11 cellular contexts compared by ENCODE assay signal in the genomic region with DNA sequence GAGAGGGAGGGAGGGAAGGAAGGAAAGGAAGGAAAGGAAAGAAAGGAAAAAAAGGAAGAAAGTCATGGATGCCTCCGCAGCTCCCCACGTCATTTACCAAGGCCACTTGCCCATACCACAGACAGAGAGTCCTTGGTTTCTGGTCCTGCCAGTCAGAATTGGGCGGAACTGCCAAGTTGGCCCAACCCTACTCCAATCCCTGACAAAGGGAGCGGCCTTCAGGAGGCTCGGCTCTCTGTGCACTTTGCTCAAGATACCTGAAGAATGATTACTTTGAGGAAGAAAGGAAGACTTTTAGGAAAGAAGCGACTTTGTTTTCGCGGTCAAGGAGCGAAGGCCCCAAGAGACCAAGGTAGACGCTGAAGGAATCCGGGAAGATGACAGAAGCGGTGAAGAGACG. TPM values are rescaled to one million over a fixed set of nuclear protein-coding genes. Genes with fewer than 3 reads are reported as not detected.
DNase-seq lines count a peak whose midpoint lies in the region; ATAC-seq, FAIRE-seq and TF ChIP-seq lines count a peak whose summit lies in the region.
"Had no signal": no experiment of that assay in that cellular context is flagged by ENCODE, and none has a peak within 500 bp of the region (broad histone marks: within the 10 kb centered on the region; RNA-seq: fewer than 3 reads in every experiment).

No MANE protein-coding gene starts in this region.

- no TSS peak for BruUV-seq in PC-3 (replicated peaks; lab: Mats Ljungman, UMichigan)
- no TSS peak for BruUV-seq in OCI-LY7 (replicated peaks; lab: Mats Ljungman, UMichigan)

- no peak for TF ChIP-seq POLR2A in A549 (IDR thresholded peaks at IDR 0.05; ENCODE audit: low read length)

- peaks cover 8% of the 10 kb centered on the region; the same call in 2 of the 3 replicates for H3K4me1 ChIP-seq in A549
- H3K4me1 ChIP-seq in cardiac muscle cell (ENCODE audit: low read depth) = peaks cover 4% of the 10 kb centered on the region
- H3K4me1 ChIP-seq in neuron (ENCODE audit: insufficient read depth, low read length) = peaks cover 9% of the 10 kb centered on the region
- H3K4me1 ChIP-seq in PC-3 (ENCODE audit: insufficient read depth, low read length) = no peaks in the 10 kb centered on the region
- no peaks in the 10 kb centered on the region for H3K4me1 ChIP-seq in OCI-LY7 (ENCODE audit: insufficient read depth, low read length, poor library complexity, severe bottlenecking)

- intact Hi-C loops in PC-3 (cut with micrococcal nuclease) (no loop called here), OCI-LY7 (cut with micrococcal nuclease; ENCODE audit: unreplicated experiment) (no loop called here)

- no peak for TF ChIP-seq RAD21 in A549 (conservative IDR thresholded peaks at IDR 0.05 in 1 of 2, IDR thresholded peaks at IDR 0.05 in 1 of 2)

- no peaks in the 10 kb centered on the region for H4K20me1 ChIP-seq in PC-3 (ENCODE audit: low read length)
- H4K20me1 ChIP-seq in OCI-LY7 (ENCODE audit: insufficient read depth, low read length) = no peaks in the 10 kb centered on the region

- no peaks in the 10 kb centered on the region for H3K36me3 ChIP-seq in cardiac muscle cell
- no peaks in the 10 kb centered on the region for H3K36me3 ChIP-seq in neuron (ENCODE audit: insufficient read depth, low read length)
- no peaks in the 10 kb centered on the region for H3K36me3 ChIP-seq in PC-3 (ENCODE audit: low read depth, low read length)
- H3K36me3 ChIP-seq in OCI-LY7 (ENCODE audit: insufficient read depth, low read length) = no peaks in the 10 kb centered on the region

- no peaks in the 10 kb centered on the region for H3F3A ChIP-seq in PC-3 (ENCODE audit: low read length, unreplicated experiment)

- peaks cover 0 to 18% of the 10 kb centered on the region in 2 donors for H3K27me3 Mint-ChIP-seq in T-cell

- H3K27me3 ChIP-seq in cardiac muscle cell = no peaks in the 10 kb centered on the region
- H3K27me3 ChIP-seq in neuron (ENCODE audit: insufficient read depth, low read length) = peaks cover 3% of the 10 kb centered on the region
- H3K27me3 ChIP-seq in PC-3 (ENCODE audit: low read length) = peaks cover 17% of the 10 kb centered on the region

- H3K9me3 Mint-ChIP-seq in T-cell = no peaks in the 10 kb centered on the region

- 73% methylated on average over 13 of the region's 13 CpGs for WGBS in A549 (ENCODE audit: missing lambda C conversion rate)

- H3K9ac ChIP-seq in PC-3 (ENCODE audit: low read length) = no peak overlapping the region
- H3K9ac ChIP-seq: KMS-11 had no signal

- peak in 1 of 2 experiments; percentile 54 for DNase-seq in A549 (ENCODE audit: low read depth in 1 of 2, low spot score in 1 of 2)
- DNase-seq in T-cell = no peak
- DNase-seq in cardiac muscle cell (ENCODE audit: low read depth in 1 of 2, low spot score in 1 of 2) = no peak
- no peak for DNase-seq in PC-3
- no peak for DNase-seq in OCI-LY7 (ENCODE audit: low spot score)

- peaks cover 15 to 29% (median 19%) of the 10 kb centered on the region in 3 donors for H3K4me1 Mint-ChIP-seq in T-cell

- H3K9me2 ChIP-seq in PC-3 (replicated peaks; ENCODE audit: low read length) (no peaks in the 10 kb centered on the region; the same call in 1 of the 2 replicates), OCI-LY7 (ENCODE audit: insufficient read depth, low read length) (no peaks in the 10 kb centered on the region)

- POLR2A ChIA-PET in A549 (lab: Yijun Ruan, JAX) (interaction anchor here (1.6 kb wide), 1 partner anchor 15 kb away, joined by 4 read pairs; no protein-coding TSS in a partner anchor), T-cell (lab: Charles Lee) (interaction anchor here in 1 of 2 donors (0.6 kb wide), 1 partner anchor 186 kb away, joined by 4 read pairs; no protein-coding TSS in a partner anchor), PC-3 (lab: Charles Lee; ENCODE audit: unreplicated experiment) (no interaction called here), OCI-LY7 (lab: Charles Lee) (no interaction called here)

- peak overlapping the region; percentile 76 for H3K4me2 ChIP-seq in A549
- H3K4me2 ChIP-seq in PC-3 (ENCODE audit: low read length) = no peak overlapping the region
- H3K4me2 ChIP-seq in OCI-LY7 (ENCODE audit: low read length) = no peak overlapping the region
- H3K4me2 ChIP-seq: KMS-11 had no signal

- H3K27ac ChIP-seq in A549 (peak overlapping the region; percentile 47 to 79; a peak in 4 of 6 replicates), cardiac muscle cell (no peak overlapping the region), PC-3 (ENCODE audit: low read length) (no peak overlapping the region), OCI-LY7 (ENCODE audit: low read depth, low read length, poor library complexity, severe bottlenecking) (no peak overlapping the region)
- H3K27ac ChIP-seq: KMS-11 had no signal

- H3K4me3 ChIP-seq in A549 (peak overlapping the region; percentile 42), cardiac muscle cell (peak overlapping the region; percentile 11), neuron (ENCODE audit: low read length) (peak overlapping the region; percentile 11), PC-3 (ENCODE audit: low read length) (no peak overlapping the region), OCI-LY7 (ENCODE audit: low read depth, low read length, poor library complexity, severe bottlenecking) (no peak overlapping the region)

- CTCF ChIA-PET in A549 (lab: Yijun Ruan, JAX) = interaction anchor here (1.3 to 4.4 kb wide), 2 partner anchors 29 to 100 kb away, joined by 3 to 18 read pairs; no protein-coding TSS in a partner anchor
- CTCF ChIA-PET in T-cell (lab: Charles Lee) = no interaction called here
- CTCF ChIA-PET in PC-3 (lab: Charles Lee) = no interaction called here
- CTCF ChIA-PET in OCI-LY7 (lab: Charles Lee; ENCODE audit: unreplicated experiment) = no interaction called here

- H3K9me3 ChIP-seq in A549 (no peaks in the 10 kb centered on the region), cardiac muscle cell (ENCODE audit: low read depth) (no peaks in the 10 kb centered on the region), neuron (ENCODE audit: low read length) (no peaks in the 10 kb centered on the region), PC-3 (ENCODE audit: low read length) (no peaks in the 10 kb centered on the region), OCI-LY7 (ENCODE audit: low read length) (no peaks in the 10 kb centered on the region)

- H2AFZ ChIP-seq in neuron (ENCODE audit: low read depth, low read length) (no peak overlapping the region), PC-3 (ENCODE audit: low read length) (no peak overlapping the region), OCI-LY7 (ENCODE audit: low read length) (no peak overlapping the region)

- H3K4me3 Mint-ChIP-seq in T-cell = peak overlapping the region in 2 of 3 donors; percentile 21 to 57

- no peak for FAIRE-seq in A549 (lab: Jason Lieb, UNC)
- FAIRE-seq: D721Med had no signal

- ATAC-seq in A549 (peak; percentile 65 to 78; a peak in 5 of 6 replicates), T-cell (replicated peaks in 1 of 4) (peak in 1 of 4 experiments; percentile 2), PC-3 (no peak), HG03139 (IDR thresholded peaks at IDR 0.05; ENCODE audit: unreplicated experiment) (no peak), HG02870 (IDR thresholded peaks at IDR 0.05; ENCODE audit: unreplicated experiment) (no peak)

- TF ChIP-seq CTCF in A549 (IDR thresholded peaks at IDR 0.05) (no peak), cardiac muscle cell (IDR thresholded peaks at IDR 0.05; ENCODE audit: low read depth, low read length) (no peak), PC-3 (conservative IDR thresholded peaks at IDR 0.05; ENCODE audit: low read depth, low read length) (no peak), OCI-LY7 (conservative IDR thresholded peaks at IDR 0.05; ENCODE audit: low read length) (no peak)

- H3K27ac Mint-ChIP-seq in T-cell = no peak overlapping the region

- H3K36me3 Mint-ChIP-seq in T-cell = no peaks in the 10 kb centered on the region

- no peak for TF ChIP-seq EP300 in A549 (IDR thresholded peaks at IDR 0.05)

- H3K79me2 ChIP-seq in PC-3 (ENCODE audit: low read length) (no peaks in the 10 kb centered on the region), OCI-LY7 (ENCODE audit: insufficient read depth, low read depth, low read length) (no peaks in the 10 kb centered on the region)

TF ChIP-seq in A549, 52 proteins besides CTCF, POLR2A, EP300 and RAD21 (continues in another document):
- TF ChIP-seq ZFP36 (IDR thresholded peaks at IDR 0.05; ENCODE audit: borderline replicate concordance, partially characterized antibody) = no peak
- TF ChIP-seq RFX5 (IDR thresholded peaks at IDR 0.05) = no peak
- no peak for TF ChIP-seq CHD2 (IDR thresholded peaks at IDR 0.05; ENCODE audit: low read length, partially characterized antibody)
- TF ChIP-seq HOXB13 (CRISPR knock-in tag; IDR thresholded peaks at IDR 0.05; ENCODE audit: low read depth) = no peak
- no peak for TF ChIP-seq HOXB5 (CRISPR knock-in tag; IDR thresholded peaks at IDR 0.05)
- no peak for TF ChIP-seq MAZ (IDR thresholded peaks at IDR 0.05; ENCODE audit: borderline replicate concordance, low read depth, low read length)
- TF ChIP-seq BHLHE40 (IDR thresholded peaks at IDR 0.05; ENCODE audit: low read depth, low read length) = no peak
- no peak for TF ChIP-seq NPAS2 (CRISPR knock-in tag; IDR thresholded peaks at IDR 0.05; ENCODE audit: borderline replicate concordance)
- no peak for TF ChIP-seq SMC3 (IDR thresholded peaks at IDR 0.05)
- TF ChIP-seq RARB (CRISPR knock-in tag; IDR thresholded peaks at IDR 0.05) = no peak
- TF ChIP-seq EHF (CRISPR knock-in tag; IDR thresholded peaks at IDR 0.05) = no peak

RNA-seq across cellular contexts. Expression of a gene that starts 49.1 kb away (rescaled TPM):
- polyA plus RNA-seq in A549 (2011; rRNA removed) = not detected in 2 replicates
- not detected in 2 replicates for polyA plus RNA-seq in A549 (2012; cell fraction: cytosol; rRNA removed)
- polyA plus RNA-seq in A549 (2012; cell fraction: nucleus; rRNA removed) = not detected in 2 replicates
- not detected in 3 replicates for polyA plus RNA-seq in A549 (2017; fragmentation: RNase III; extraction: RNeasy Plus Mini Kit Qiagen cat#74134 plus additional on column Dnase treatment)
- not detected in 2 replicates for polyA minus RNA-seq in A549 (2011; rRNA and poly(A)+ RNA removed)
- not detected for total RNA-seq in T-cell
- not detected in 2 replicates for total RNA-seq in cardiac muscle cell
- polyA plus RNA-seq in cardiac muscle cell = 0.67 TPM in 1 of 2 replicates, not detected in the other
- not detected in 2 replicates for total RNA-seq in PC-3 (2014; rRNA removed)
- total RNA-seq in OCI-LY7 (2014; rRNA removed; shearing (Covaris generic)) = not detected in 2 replicates
- not detected in 2 replicates for total RNA-seq in OCI-LY7 (2022)
- total RNA-seq: lung microvascular endothelial cell had no signal

RNA-seq across cellular contexts. Expression of a gene that starts 55.5 kb away (rescaled TPM):
- polyA plus RNA-seq in A549 (2011; rRNA removed) (3.5 and 4.2 TPM in 2 replicates), A549 (2017; fragmentation: RNase III; extraction: RNeasy Plus Mini Kit Qiagen cat#74134 plus additional on column Dnase treatment) (1.6 to 2.5 TPM (median 1.7 TPM) in 3 replicates), cardiac muscle cell (0.91 and 4.4 TPM in 2 replicates)
- polyA plus RNA-seq in A549 (2012; cell fraction: cytosol; rRNA removed) = 5.7 and 9.7 TPM in 2 replicates
- 8.2 and 10.4 TPM in 2 replicates for polyA plus RNA-seq in A549 (2012; cell fraction: nucleus; rRNA removed)
- 5.3 and 6.4 TPM in 2 replicates for polyA minus RNA-seq in A549 (2011; rRNA and poly(A)+ RNA removed)
- total RNA-seq in T-cell (1 to 10 TPM; 2.2 to 6.9 (median 5.6) TPM), cardiac muscle cell (3.4 and 4.2 TPM in 2 replicates), PC-3 (2014; rRNA removed) (not detected in 2 replicates), OCI-LY7 (2022) (0.35 and 0.55 TPM in 2 replicates)
- total RNA-seq in OCI-LY7 (2014; rRNA removed; shearing (Covaris generic)) = 0.06 and 0.36 TPM in 2 replicates

Comparison
In these comparisons a context has a peak if more than half of its experiments do, and no peak if none do; other contexts are left out.
1. ATAC-seq: peak in A549 (2 of 2); none in PC-3 (single experiment), HG03139 (single experiment) and HG02870 (single experiment).
2. H3K27ac ChIP-seq: peak in A549 (2 of 2); none in cardiac muscle cell (single experiment), PC-3 (single experiment) and OCI-LY7 (single experiment).
3. H3K4me3 ChIP-seq: peak in A549 (single experiment), cardiac muscle cell (single experiment) and neuron (single experiment); none in PC-3 (single experiment) and OCI-LY7 (single experiment).